Comparison of ENCODE assay signal across 26 cellular contexts in genomic region chr12:110966081-110966760, GRCh38.
DNase-seq lines count a peak whose midpoint lies in the region; ATAC-seq and TF ChIP-seq lines count a peak whose summit lies in the region.
"Had no signal": no experiment of that assay in that cellular context is flagged by ENCODE, and none has a peak within 500 bp of the region (broad histone marks: within the 10 kb centered on the region; RNA-seq: fewer than 3 reads in every experiment).

No MANE protein-coding gene starts in this region.

- TF ChIP-seq CTCF in nephron (IDR thresholded peaks at IDR 0.05; ENCODE audit: unreplicated experiment in 3 of 3): no peak

- H3K4me3 Mint-ChIP-seq in nephron: no peak overlapping the region
- H3K4me3 Mint-ChIP-seq: activated CD8-positive, alpha-beta T cell treated with anti-CD3 and anti-CD28 coated beads, Interleukin-2, amount 10 ng/mL, durations not matched to agents 7 days and 5 days; CD14-positive monocyte; mesothelial cell of epicardium; naive thymus-derived CD4-positive, alpha-beta T cell; stimulated activated memory B cell treated with anti-CD40 and anti-IgM and Interleukin-4, amounts not matched to agents 10 μg/mL and 1 μg/mL and 100 μg/mL, for 72 hours; type B pancreatic cell had no signal

- ATAC-seq in HG03521 (IDR thresholded peaks at IDR 0.05; ENCODE audit: unreplicated experiment) (no peak), GM18502 (IDR thresholded peaks at IDR 0.05; ENCODE audit: poor library complexity, unreplicated experiment) (no peak)
- ATAC-seq: activated CD8-positive, alpha-beta T cell treated with anti-CD3 and anti-CD28 coated beads, Interleukin-2, amount 10 ng/mL, durations not matched to agents 7 days and 5 days; naive thymus-derived CD4-positive, alpha-beta T cell; stimulated activated memory B cell treated with anti-CD40 and anti-IgM and Interleukin-4, amounts not matched to agents 10 μg/mL and 1 μg/mL and 100 μg/mL, for 72 hours had no signal

- H3K27ac Mint-ChIP-seq in nephron: peak overlapping the region in 2 of 3 experiments; percentile 23 to 72
- H3K27ac Mint-ChIP-seq: activated CD8-positive, alpha-beta T cell treated with anti-CD3 and anti-CD28 coated beads, Interleukin-2, amount 10 ng/mL, durations not matched to agents 7 days and 5 days; activated T-helper 2 cell treated with anti-CD3 and anti-CD28 coated beads, Interferon-gamma antibody, Interleukin-2, Interleukin-4, amounts not matched to agents 10 μg/mL and 5 μg/mL and 100 μg/mL, durations not matched to agents 14 hours and 24 hours and 36 hours; CD14-positive monocyte; mesothelial cell of epicardium; naive thymus-derived CD4-positive, alpha-beta T cell; stimulated activated memory B cell treated with anti-CD40 and anti-IgM and Interleukin-4, amounts not matched to agents 10 μg/mL and 1 μg/mL and 100 μg/mL, for 72 hours; type B pancreatic cell had no signal

- H3K4me1 Mint-ChIP-seq in nephron: peaks cover 8% of the 10 kb centered on the region
- H3K4me1 Mint-ChIP-seq: CD14-positive monocyte; mesothelial cell of epicardium; stimulated activated memory B cell treated with anti-CD40 and anti-IgM and Interleukin-4, amounts not matched to agents 10 μg/mL and 1 μg/mL and 100 μg/mL, for 72 hours had no signal

- peaks cover 18% of the 10 kb centered on the region for H3K27me3 Mint-ChIP-seq in nephron (ENCODE audit: low read depth)

- peaks cover 4% of the 10 kb centered on the region for H3K9me3 Mint-ChIP-seq in nephron
- H3K9me3 Mint-ChIP-seq: type B pancreatic cell had no signal

- DNase-seq in NCI-H2171 treated with DMSO at 0.1 percent for 48 hours (lab: John Stamatoyannopoulos, UW) (peak; percentile 13), NCI-H2171 (lab: John Stamatoyannopoulos, UW) (no peak), cerebellar cortex (ENCODE audit: low spot score) (peak; percentile 78), pons (ENCODE audit: low spot score) (no peak)
- no peak for DNase-seq in activated CD8-positive, alpha-beta memory T cell treated with anti-CD3 and anti-CD28 coated beads, Interleukin-2, amount 50 U/mL, for 4 hours
- DNase-seq: activated CD4-positive, alpha-beta T cell treated with anti-CD3 and anti-CD28 coated beads for 4 hours; activated CD8-positive, alpha-beta T cell treated with anti-CD3 and anti-CD28 coated beads, Interleukin-2, amount 10 ng/mL, durations not matched to agents 7 days and 5 days; activated naive CD4-positive, alpha-beta T cell treated with anti-CD3 and anti-CD28 coated beads, Interleukin-2, amount 50 U/mL, for 16 hours; activated T-cell treated with anti-CD3 and anti-CD28 coated beads for 4 hours; Caco-2; kidney; naive thymus-derived CD4-positive, alpha-beta T cell; NCI-H1417; NCI-H2081; NCI-H226; NCI-H774; SHP77 treated with DMSO at 0.1 percent for 48 hours; SW 1271 had no signal

- no peaks in the 10 kb centered on the region for H3K36me3 Mint-ChIP-seq in nephron (ENCODE audit: low read depth)
- H3K36me3 Mint-ChIP-seq: CD14-positive monocyte; mesothelial cell of epicardium; stimulated activated memory B cell treated with anti-CD40 and anti-IgM and Interleukin-4, amounts not matched to agents 10 μg/mL and 1 μg/mL and 100 μg/mL, for 72 hours; type B pancreatic cell had no signal

Comparison
In these comparisons a context has a peak if more than half of its experiments do, and no peak if none do; other contexts are left out.
1. DNase-seq: peak in NCI-H2171 treated with DMSO at 0.1 percent for 48 hours (single experiment) and cerebellar cortex (single experiment); none in NCI-H2171 (single experiment), activated CD8-positive, alpha-beta memory T cell treated with anti-CD3 and anti-CD28 coated beads, Interleukin-2, amount 50 U/mL, for 4 hours (single experiment) and pons (single experiment).